Comparison of ENCODE assay signal across 8 cellular contexts in genomic region chr20:52312131-52312729, GRCh38.
DNase-seq lines count a peak whose midpoint lies in the region; ATAC-seq and FAIRE-seq lines count a peak whose summit lies in the region.

No MANE protein-coding gene starts in this region.

- peak; percentile 88 for ATAC-seq in left lobe of liver
- ATAC-seq in HG02623 (IDR thresholded peaks at IDR 0.05; ENCODE audit: unreplicated experiment): no peak

- peak; percentile 9 to 45 for DNase-seq in AML-193 (lab: John Stamatoyannopoulos, UW)
- peak; percentile 18 for DNase-seq in GM19239 (ENCODE audit: insufficient read length, low spot score)
- peak; percentile 57 to 69 for DNase-seq in NCI-H2081 (lab: John Stamatoyannopoulos, UW)
- peak; percentile 23 for DNase-seq in T-helper 9 cell
- peak; percentile 38 for DNase-seq in cerebellum (ENCODE audit: low spot score)
- peak; percentile 47 for DNase-seq in left lobe of liver (ENCODE audit: low spot score)
- peak; percentile 2 to 9 for DNase-seq in stimulated activated CD8-positive, alpha-beta memory T cell treated with anti-CD3 and anti-CD28 coated beads, Interleukin-2, amount 100 ng/mL, for 1 hour (ENCODE audit: low read depth in 2 of 2)

- FAIRE-seq in GM19239 (lab: Jason Lieb, UNC): no peak

Comparison
In these comparisons a context has a peak if more than half of its experiments do, and no peak if none do; other contexts are left out.
1. DNase-seq: peak in every context shown above with its lines; median percentile 63 in NCI-H2081; 47 in left lobe of liver; 38 in cerebellum; 27 in AML-193; 23 in T-helper 9 cell; 18 in GM19239; 6 in stimulated activated CD8-positive, alpha-beta memory T cell treated with anti-CD3 and anti-CD28 coated beads, Interleukin-2, amount 100 ng/mL, for 1 hour.